In genomic region chr16:12323007-12323699, GRCh38 we compare ENCODE assay signal across 9 cellular contexts.
DNase-seq lines count a peak whose midpoint lies in the region; ATAC-seq and TF ChIP-seq lines count a peak whose summit lies in the region.
"Had no signal": no experiment of that assay in that cellular context is flagged by ENCODE, and none has a peak within 500 bp of the region (broad histone marks: within the 10 kb centered on the region; RNA-seq: fewer than 3 reads in every experiment).

No MANE protein-coding gene starts in this region.

- no peaks in the 10 kb centered on the region for H3K27me3 Mint-ChIP-seq in CD8-positive, alpha-beta memory T cell
- no peaks in the 10 kb centered on the region for H3K27me3 Mint-ChIP-seq in progenitor cell of endocrine pancreas

- no peaks in the 10 kb centered on the region for H3K36me3 ChIP-seq in CD8-positive, alpha-beta memory T cell (ENCODE audit: insufficient read depth, low read length)
- no peaks in the 10 kb centered on the region for H3K36me3 ChIP-seq in psoas muscle (ENCODE audit: insufficient read depth in 1 of 2, low read depth in 1 of 2)

- peaks cover 4% of the 10 kb centered on the region for H3K9me3 ChIP-seq in CD8-positive, alpha-beta memory T cell (ENCODE audit: low read length)
- no peaks in the 10 kb centered on the region for H3K9me3 ChIP-seq in psoas muscle

- H3K4me1 Mint-ChIP-seq in CD8-positive, alpha-beta memory T cell = peaks cover 23 to 30% (median 28%) of the 10 kb centered on the region in 3 donors
- peaks cover 20% of the 10 kb centered on the region for H3K4me1 Mint-ChIP-seq in progenitor cell of endocrine pancreas (ENCODE audit: low read depth)

- no peak overlapping the region for H3K27ac ChIP-seq in CD8-positive, alpha-beta memory T cell (ENCODE audit: low read depth, low read length)
- H3K27ac ChIP-seq in psoas muscle = no peak overlapping the region

- peaks cover 0 to 13% (median 8%) of the 10 kb centered on the region in 5 donors for H3K9me3 Mint-ChIP-seq in CD8-positive, alpha-beta memory T cell
- no peaks in the 10 kb centered on the region for H3K9me3 Mint-ChIP-seq in progenitor cell of endocrine pancreas (ENCODE audit: low read depth)
- H3K9me3 Mint-ChIP-seq: neural crest cell had no signal

- intact Hi-C loops in psoas muscle (cut with DNase I) = no loop called here

- no peak overlapping the region for H3K4me3 ChIP-seq in CD8-positive, alpha-beta memory T cell (ENCODE audit: low read length)
- no peak overlapping the region for H3K4me3 ChIP-seq in psoas muscle

- CTCF ChIA-PET in CD8-positive, alpha-beta memory T cell (lab: Charles Lee) = no interaction called here

- WGBS in psoas muscle, 3 donors = 72 to 86% (median 76%) methylated on average over 10 to 13 of the region's 13 CpGs

- DNase-seq in CD8-positive, alpha-beta memory T cell = peak in 4 of 5 donors; percentile 12 to 79 (median 60)
- DNase-seq in activated CD8-positive, alpha-beta memory T cell treated with anti-CD3 and anti-CD28 coated beads, Interleukin-2, amount 50 U/mL, for 48 hours = peak; percentile 66
- DNase-seq in progenitor cell of endocrine pancreas (ENCODE audit: low spot score, unreplicated experiment) (no peak), germinal center (ENCODE audit: low spot score) (no peak), psoas muscle (no peak), DMS53 (lab: John Stamatoyannopoulos, UW) (no peak)

- TF ChIP-seq CTCF in progenitor cell of endocrine pancreas (IDR thresholded peaks at IDR 0.05; ENCODE audit: unreplicated experiment) (no peak), psoas muscle (IDR thresholded peaks at IDR 0.05) (no peak)

- no peaks in the 10 kb centered on the region for H3K27me3 ChIP-seq in CD8-positive, alpha-beta memory T cell (ENCODE audit: insufficient read depth, low read length, poor library complexity, severe bottlenecking)
- H3K27me3 ChIP-seq in psoas muscle (ENCODE audit: insufficient read depth in 3 of 3, low read length in 2 of 3) = no peaks in the 10 kb centered on the region

- peaks cover 10% of the 10 kb centered on the region for H3K4me1 ChIP-seq in CD8-positive, alpha-beta memory T cell (ENCODE audit: insufficient read depth, low read length)
- no peaks in the 10 kb centered on the region for H3K4me1 ChIP-seq in psoas muscle

- H3K36me3 Mint-ChIP-seq in CD8-positive, alpha-beta memory T cell = peaks cover 0 to 2% (median 2%) of the 10 kb centered on the region in 3 donors
- H3K36me3 Mint-ChIP-seq in progenitor cell of endocrine pancreas (ENCODE audit: insufficient read depth) = no peaks in the 10 kb centered on the region

- peak overlapping the region; percentile 23 to 91 (median 70) for H3K27ac Mint-ChIP-seq in CD8-positive, alpha-beta memory T cell
- peak overlapping the region; percentile 37 for H3K27ac Mint-ChIP-seq in progenitor cell of endocrine pancreas

- ATAC-seq in HG03520 (IDR thresholded peaks at IDR 0.05; ENCODE audit: unreplicated experiment) = peak; percentile 65
- ATAC-seq in psoas muscle = no peak
- no peak for ATAC-seq in GM18867 (IDR thresholded peaks at IDR 0.05; ENCODE audit: unreplicated experiment)

- peak overlapping the region in 1 of 7 donors; percentile 1 for H3K4me3 Mint-ChIP-seq in CD8-positive, alpha-beta memory T cell
- no peak overlapping the region for H3K4me3 Mint-ChIP-seq in progenitor cell of endocrine pancreas (ENCODE audit: low read depth)
- H3K4me3 Mint-ChIP-seq: neural crest cell had no signal

- POLR2A ChIA-PET in CD8-positive, alpha-beta memory T cell (lab: Charles Lee) = no interaction called here

Comparison
In these comparisons a context has a peak if more than half of its experiments do, and no peak if none do; other contexts are left out.
1. DNase-seq: peak in CD8-positive, alpha-beta memory T cell (4 of 5) and activated CD8-positive, alpha-beta memory T cell treated with anti-CD3 and anti-CD28 coated beads, Interleukin-2, amount 50 U/mL, for 48 hours (single experiment); none in progenitor cell of endocrine pancreas (single experiment), germinal center (single experiment), psoas muscle (0 of 2) and DMS53 (single experiment).